Comparison of ENCODE assay signal across 9 cellular contexts in the genomic region with DNA sequence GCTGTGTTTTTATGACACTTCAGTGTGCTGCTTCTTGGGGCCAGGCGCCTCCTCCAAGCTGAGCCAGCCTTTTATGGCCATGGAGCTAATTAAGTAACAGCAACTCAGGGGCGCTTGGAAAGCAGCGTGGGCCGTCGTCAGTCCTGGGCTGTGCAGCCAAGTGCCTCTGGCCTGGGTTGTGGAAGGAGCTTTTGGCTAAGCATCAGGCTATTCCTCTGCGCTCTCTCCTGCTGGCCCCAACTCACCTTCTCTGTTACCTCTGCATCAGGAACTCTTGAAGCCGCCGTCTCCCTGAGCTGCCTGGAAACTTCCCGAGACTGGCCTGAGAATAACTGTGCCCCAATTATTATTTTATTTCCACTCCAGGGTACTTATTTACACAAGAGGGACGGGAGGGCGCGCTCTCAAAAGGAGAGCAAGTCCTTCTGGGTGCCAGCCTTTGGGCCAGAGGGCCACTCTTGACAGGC. TPM values are rescaled to one million over a fixed set of nuclear protein-coding genes. Genes with fewer than 3 reads are reported as not detected.
DNase-seq lines count a peak whose midpoint lies in the region; ATAC-seq and TF ChIP-seq lines count a peak whose summit lies in the region.
"Had no signal": no experiment of that assay in that cellular context is flagged by ENCODE, and none has a peak within 500 bp of the region (broad histone marks: within the 10 kb centered on the region; RNA-seq: fewer than 3 reads in every experiment).

No MANE protein-coding gene starts in this region.

- no peak for ATAC-seq in HG03025 (IDR thresholded peaks at IDR 0.05; ENCODE audit: low FRiP score, unreplicated experiment)

- peak overlapping the region; percentile 66 for H2AFZ ChIP-seq in neural progenitor cell (replicated peaks)

- no peak overlapping the region for H3K4me3 ChIP-seq in A673 (ENCODE audit: low read depth, low read length, poor library complexity, severe bottlenecking)
- no peak overlapping the region for H3K4me3 ChIP-seq in neural progenitor cell
- no peak overlapping the region for H3K4me3 ChIP-seq in CD8-positive, alpha-beta memory T cell (ENCODE audit: low read length)

- DNase-seq in A673 (ENCODE audit: low spot score), result peak; percentile 7
- peak; percentile 31 for DNase-seq in NCI-H510A treated with DMSO at 0.1 percent for 48 hours (lab: John Stamatoyannopoulos, UW)
- DNase-seq in glutamatergic neuron, result peak; percentile 33
- peak; percentile 77 for DNase-seq in neural progenitor cell (ENCODE audit: low spot score)
- DNase-seq in SIG-M5 (lab: John Stamatoyannopoulos, UW), result no peak
- no peak for DNase-seq in CD8-positive, alpha-beta memory T cell
- no peak for DNase-seq in activated CD4-positive, alpha-beta T cell treated with anti-CD3 and anti-CD28 coated beads, Interleukin-2, amount 50 U/mL, for 1 hour
- DNase-seq: AML-193 had no signal

- CTCF ChIA-PET in A673 (lab: Charles Lee), result no interaction called here
- CTCF ChIA-PET in CD8-positive, alpha-beta memory T cell (lab: Charles Lee), result interaction anchor here (0.6 kb wide), 1 partner anchor 31 kb away, joined by 3 read pairs; no protein-coding TSS in a partner anchor

- H3F3A ChIP-seq in neural progenitor cell (ENCODE audit: low read depth), result peaks cover 3% of the 10 kb centered on the region

- no peak for TF ChIP-seq CTCF in A673 (conservative IDR thresholded peaks at IDR 0.05; ENCODE audit: low read depth, low read length)
- TF ChIP-seq CTCF in glutamatergic neuron (IDR thresholded peaks at IDR 0.05; ENCODE audit: partially characterized antibody, unreplicated experiment), result no peak
- TF ChIP-seq CTCF in neural progenitor cell (IDR thresholded peaks at IDR 0.05), result no peak

- H3K27me3 Mint-ChIP-seq in glutamatergic neuron (ENCODE audit: unreplicated experiment) (peaks cover 10% of the 10 kb centered on the region), neural progenitor cell (ENCODE audit: insufficient read depth, low read depth) (peaks cover 2% of the 10 kb centered on the region)
- H3K27me3 Mint-ChIP-seq in CD8-positive, alpha-beta memory T cell, result peaks cover 8 to 15% of the 10 kb centered on the region in 2 donors

- POLR2A ChIA-PET in A673 (lab: Charles Lee; ENCODE audit: low non-redundant PET), result no interaction called here
- POLR2A ChIA-PET in CD8-positive, alpha-beta memory T cell (lab: Charles Lee), result no interaction called here

- H3K4me2 ChIP-seq in neural progenitor cell, result peak overlapping the region; percentile 14

- no peaks in the 10 kb centered on the region for H3K79me2 ChIP-seq in neural progenitor cell (ENCODE audit: low read depth)

- BruUV-seq in A673 (replicated peaks; lab: Mats Ljungman, UMichigan), result no TSS peak

- H3K27me3 ChIP-seq in A673 (replicated peaks; ENCODE audit: insufficient read depth, low read depth, low read length, poor library complexity) (no peaks in the 10 kb centered on the region), neural progenitor cell (no peaks in the 10 kb centered on the region)
- H3K27me3 ChIP-seq in CD8-positive, alpha-beta memory T cell (ENCODE audit: insufficient read depth, low read length, poor library complexity, severe bottlenecking), result no peaks in the 10 kb centered on the region

- no peaks in the 10 kb centered on the region for H3K4me1 ChIP-seq in A673 (ENCODE audit: insufficient read depth, low read length, poor library complexity, severe bottlenecking)
- H3K4me1 ChIP-seq in neural progenitor cell, result peaks cover 28% of the 10 kb centered on the region
- no peaks in the 10 kb centered on the region for H3K4me1 ChIP-seq in CD8-positive, alpha-beta memory T cell (ENCODE audit: insufficient read depth, low read length)

- no peaks in the 10 kb centered on the region for H4K20me1 ChIP-seq in neural progenitor cell (ENCODE audit: low read depth)

- intact Hi-C loops in A673 (cut with micrococcal nuclease; ENCODE audit: unreplicated experiment), result no loop called here

- H3K27ac Mint-ChIP-seq in glutamatergic neuron (ENCODE audit: unreplicated experiment) (no peak overlapping the region), neural progenitor cell (peak overlapping the region; percentile 91)
- H3K27ac Mint-ChIP-seq in CD8-positive, alpha-beta memory T cell, result no peak overlapping the region

- H3K9me3 Mint-ChIP-seq in glutamatergic neuron (ENCODE audit: unreplicated experiment) (peaks cover 8% of the 10 kb centered on the region), neural progenitor cell (no peaks in the 10 kb centered on the region)
- H3K9me3 Mint-ChIP-seq in CD8-positive, alpha-beta memory T cell, result no peaks in the 10 kb centered on the region

- H3K36me3 ChIP-seq in A673 (ENCODE audit: insufficient read depth, low read length, poor library complexity, severe bottlenecking) (no peaks in the 10 kb centered on the region), neural progenitor cell (no peaks in the 10 kb centered on the region)
- no peaks in the 10 kb centered on the region for H3K36me3 ChIP-seq in CD8-positive, alpha-beta memory T cell (ENCODE audit: insufficient read depth, low read length)

- H3K27ac ChIP-seq in A673 (ENCODE audit: low read depth, low read length, poor library complexity, severe bottlenecking) (no peak overlapping the region), neural progenitor cell (no peak overlapping the region)
- no peak overlapping the region for H3K27ac ChIP-seq in CD8-positive, alpha-beta memory T cell (ENCODE audit: low read depth, low read length)

- H3K36me3 Mint-ChIP-seq in glutamatergic neuron (ENCODE audit: unreplicated experiment) (no peaks in the 10 kb centered on the region), neural progenitor cell (no peaks in the 10 kb centered on the region)
- H3K36me3 Mint-ChIP-seq in CD8-positive, alpha-beta memory T cell, result no peaks in the 10 kb centered on the region

- H3K4me3 Mint-ChIP-seq in glutamatergic neuron (ENCODE audit: unreplicated experiment), result no peak overlapping the region
- H3K4me3 Mint-ChIP-seq in neural progenitor cell, result no peak overlapping the region
- H3K4me3 Mint-ChIP-seq in CD8-positive, alpha-beta memory T cell, result no peak overlapping the region

- H3K4me1 Mint-ChIP-seq in glutamatergic neuron (ENCODE audit: low read depth, unreplicated experiment) (peaks cover 32% of the 10 kb centered on the region), neural progenitor cell (peaks cover 80% of the 10 kb centered on the region)
- H3K4me1 Mint-ChIP-seq in CD8-positive, alpha-beta memory T cell, result peaks cover 7 to 18% (median 9%) of the 10 kb centered on the region in 3 donors

- H3K9me3 ChIP-seq in A673 (ENCODE audit: low read depth, low read length, poor library complexity, severe bottlenecking) (no peaks in the 10 kb centered on the region), neural progenitor cell (ENCODE audit: low read depth) (no peaks in the 10 kb centered on the region)
- no peaks in the 10 kb centered on the region for H3K9me3 ChIP-seq in CD8-positive, alpha-beta memory T cell (ENCODE audit: low read length)

- H3K9ac ChIP-seq in neural progenitor cell, result no peak overlapping the region

RNA-seq across cellular contexts. Expression of a gene that starts 38.7 kb away (rescaled TPM):
- total RNA-seq in A673 (2021) (0.07 TPM in 1 of 2 replicates, not detected in the other), glutamatergic neuron (ENCODE audit: unreplicated experiment) (117 TPM), neural progenitor cell (ENCODE audit: low replicate concordance) (9.6 and 18.1 TPM in 2 replicates)
- total RNA-seq in CD8-positive, alpha-beta memory T cell, result 1 to 10 TPM in 1 of 2 experiments, under 1 TPM in 1; 0.42 to 1.2 TPM
- 1.1 TPM for polyA plus RNA-seq in CD8-positive, alpha-beta memory T cell

Comparison
In these comparisons a context has a peak if more than half of its experiments do, and no peak if none do; other contexts are left out.
1. DNase-seq: peak in A673 (single experiment), NCI-H510A treated with DMSO at 0.1 percent for 48 hours (single experiment), glutamatergic neuron (single experiment) and neural progenitor cell (single experiment); none in SIG-M5 (single experiment), CD8-positive, alpha-beta memory T cell (0 of 5) and activated CD4-positive, alpha-beta T cell treated with anti-CD3 and anti-CD28 coated beads, Interleukin-2, amount 50 U/mL, for 1 hour (single experiment).